Comparison of ENCODE assay signal across 1 cellular context in genomic region chr6:107957909-107958688, GRCh38.
TF ChIP-seq lines count a peak whose summit lies in the region.

Gene SEC63, minus strand, starts transcription at chr6:107958208. Its CDS starts 199 bp downstream, at chr6:107958009.

TF ChIP-seq in HepG2, 621 proteins besides CTCF, POLR2A, EP300 and RAD21 (continued from another document and continues in another):
- TF ChIP-seq CREB3 (CRISPR knock-in tag; IDR thresholded peaks at IDR 0.05) = no peak
- peak; percentile 86; the same call in 1 of the 2 replicates for TF ChIP-seq ZNF790 (CRISPR knock-in tag; IDR thresholded peaks at IDR 0.05; ENCODE audit: borderline replicate concordance)
- no peak for TF ChIP-seq TRAFD1 (CRISPR knock-in tag; IDR thresholded peaks at IDR 0.05; ENCODE audit: borderline replicate concordance)
- TF ChIP-seq ZNF432 (CRISPR knock-in tag; IDR thresholded peaks at IDR 0.05; ENCODE audit: borderline replicate concordance) = no peak
- no peak for TF ChIP-seq ZNF569 (CRISPR knock-in tag; IDR thresholded peaks at IDR 0.05; ENCODE audit: borderline replicate concordance)
- TF ChIP-seq ZNF546 (CRISPR knock-in tag; conservative IDR thresholded peaks at IDR 0.05) = peak; percentile 24; the same call in 1 of the 2 replicates
- no peak for TF ChIP-seq HES4 (CRISPR knock-in tag; IDR thresholded peaks at IDR 0.05; ENCODE audit: borderline replicate concordance)
- no peak for TF ChIP-seq ZNF614 (CRISPR knock-in tag; IDR thresholded peaks at IDR 0.05; ENCODE audit: borderline replicate concordance)
- peak; percentile 90 for TF ChIP-seq ZNF589 (CRISPR knock-in tag; conservative IDR thresholded peaks at IDR 0.05)
- 0 out of 2 replicates have a peak, but pooled peaks have one; percentile 27 for TF ChIP-seq ARID2 (CRISPR knock-in tag; IDR thresholded peaks at IDR 0.05; ENCODE audit: borderline replicate concordance)
- peak; percentile 41; the same call in 1 of the 2 replicates for TF ChIP-seq PCBP1 (IDR thresholded peaks at IDR 0.05; ENCODE audit: borderline replicate concordance, low read depth, low read length)
- TF ChIP-seq ZNF746 (CRISPR knock-in tag; IDR thresholded peaks at IDR 0.05) = no peak; the same call in 1 of the 2 replicates
- TF ChIP-seq NFKBIZ (CRISPR knock-in tag; IDR thresholded peaks at IDR 0.05) = no peak
- no peak for TF ChIP-seq TCF7 (IDR thresholded peaks at IDR 0.05; ENCODE audit: low read depth)
- no peak for TF ChIP-seq ZNF17 (CRISPR knock-in tag; IDR thresholded peaks at IDR 0.05)
- 0 out of 2 replicates have a peak, but pooled peaks have one; percentile 20 for TF ChIP-seq ZNF331 (CRISPR knock-in tag; IDR thresholded peaks at IDR 0.05)
- no peak for TF ChIP-seq ZFP36 (IDR thresholded peaks at IDR 0.05; ENCODE audit: borderline replicate concordance, low read depth, low read length, partially characterized antibody)
- no peak for TF ChIP-seq ZNF646 (CRISPR knock-in tag; IDR thresholded peaks at IDR 0.05)
- peak; percentile 50; the same call in 1 of the 2 replicates for TF ChIP-seq HDAC2 (CRISPR knock-in tag; IDR thresholded peaks at IDR 0.05)
- no peak for TF ChIP-seq ARID3A (IDR thresholded peaks at IDR 0.05; ENCODE audit: low read depth, low read length)
- peak; percentile 24; the same call in 1 of the 2 replicates for TF ChIP-seq ZNF574 (CRISPR knock-in tag; IDR thresholded peaks at IDR 0.05)
- no peak for TF ChIP-seq PPARG (CRISPR knock-in tag; conservative IDR thresholded peaks at IDR 0.05)
- no peak; the same call in 1 of the 2 replicates for TF ChIP-seq ZBTB43 (CRISPR knock-in tag; conservative IDR thresholded peaks at IDR 0.05)
- TF ChIP-seq MATR3 (CRISPR knock-in tag; IDR thresholded peaks at IDR 0.05) = no peak
- no peak; the same call in 1 of the 2 replicates for TF ChIP-seq ZNF350 (CRISPR knock-in tag; IDR thresholded peaks at IDR 0.05; ENCODE audit: borderline replicate concordance, low read depth)
- no peak for TF ChIP-seq NPAS2 (CRISPR knock-in tag; IDR thresholded peaks at IDR 0.05; ENCODE audit: borderline replicate concordance)
- no peak for TF ChIP-seq RNF219 (CRISPR knock-in tag; IDR thresholded peaks at IDR 0.05)
- TF ChIP-seq NONO (IDR thresholded peaks at IDR 0.05) = no peak
- TF ChIP-seq NONO (CRISPR knock-in tag; conservative IDR thresholded peaks at IDR 0.05) = peak; percentile 27; the same call in 1 of the 2 replicates
- no peak for TF ChIP-seq PITX1 (CRISPR knock-in tag; IDR thresholded peaks at IDR 0.05)
- 0 out of 2 replicates have a peak, but pooled peaks have one; percentile 47 for TF ChIP-seq SALL2 (CRISPR knock-in tag; IDR thresholded peaks at IDR 0.05)
- TF ChIP-seq MYPOP (CRISPR knock-in tag; IDR thresholded peaks at IDR 0.05) = peak; percentile 63
- peak; percentile 90 for TF ChIP-seq ZNF281 (CRISPR knock-in tag; IDR thresholded peaks at IDR 0.05; ENCODE audit: borderline replicate concordance)
- TF ChIP-seq ZNF430 (CRISPR knock-in tag; IDR thresholded peaks at IDR 0.05) = peak; percentile 77; the same call in 1 of the 2 replicates
- no peak for TF ChIP-seq ZNF124 (CRISPR knock-in tag; IDR thresholded peaks at IDR 0.05)
- TF ChIP-seq KDM1A (CRISPR knock-in tag; IDR thresholded peaks at IDR 0.05) = no peak
